In genomic region chr1:248839168-248839555, GRCh38 we compare ENCODE assay signal across 1 cellular context.
TF ChIP-seq lines count a peak whose summit lies in the region.

No MANE protein-coding gene starts in this region.

TF ChIP-seq in GM12878, 131 proteins besides CTCF, POLR2A, EP300 and RAD21:
- TF ChIP-seq ZBTB40 (IDR thresholded peaks at IDR 0.05; ENCODE audit: borderline replicate concordance) (peak; percentile 11; the same call in 1 of the 2 replicates), RAD51 (IDR thresholded peaks at IDR 0.05) (0 out of 2 replicates have a peak, but pooled peaks have one; percentile 28), RELB (IDR thresholded peaks at IDR 0.05; ENCODE audit: low read depth) (no peak), MTA2 (IDR thresholded peaks at IDR 0.05; ENCODE audit: low read depth) (peak; percentile 2; the same call in 1 of the 2 replicates)
